ENCODE assay signal across 21 cellular contexts in genomic region chr2:190766174-190766572, GRCh38.
"Had no signal": no experiment of that assay in that cellular context is flagged by ENCODE, and none has a peak within 500 bp of the region (broad histone marks: within the 10 kb centered on the region; RNA-seq: fewer than 3 reads in every experiment).

No MANE protein-coding gene starts in this region.

- H3K27ac Mint-ChIP-seq: activated CD4-positive, alpha-beta memory T cell treated with anti-CD3 and anti-CD28 coated beads, Interleukin-2, amount 10 ng/mL, durations not matched to agents 7 days and 5 days; activated naive CD8-positive, alpha-beta T cell treated with anti-CD3 and anti-CD28 coated beads for 36 hours; activated T-helper 17 cell treated with anti-CD3 and anti-CD28 coated beads, Interleukin-2, amount 50 U/mL, for 72 hours; effector memory CD8-positive, alpha-beta T cell; naive thymus-derived CD4-positive, alpha-beta T cell had no signal

- H3K4me3 ChIP-seq: gastrocnemius medialis, left ventricle myocardium inferior, pancreas, spleen, thoracic aorta, upper lobe of right lung had no signal

- H3K27me3 ChIP-seq: gastrocnemius medialis, pancreas, upper lobe of right lung had no signal

- H3K4me1 ChIP-seq: gastrocnemius medialis, pancreas, spleen, upper lobe of right lung had no signal

- H3K4me1 Mint-ChIP-seq: stimulated activated naive B cell treated with anti-CD40 and anti-IgM and Interleukin-4, amounts not matched to agents 10 μg/mL and 1 μg/mL and 100 μg/mL, for 72 hours had no signal

- H3K9me3 ChIP-seq: gastrocnemius medialis, left ventricle myocardium inferior, pancreas, spleen, thoracic aorta, upper lobe of right lung had no signal

- H3K27ac ChIP-seq: gastrocnemius medialis, left ventricle myocardium inferior, pancreas, spleen, thoracic aorta, upper lobe of right lung had no signal

- H3K9me3 Mint-ChIP-seq: activated CD4-positive, alpha-beta memory T cell treated with anti-CD3 and anti-CD28 coated beads, Interleukin-2, amount 10 ng/mL, durations not matched to agents 7 days and 5 days; activated naive CD8-positive, alpha-beta T cell treated with anti-CD3 and anti-CD28 coated beads for 36 hours; activated T-helper 17 cell treated with anti-CD3 and anti-CD28 coated beads, Interleukin-2, amount 50 U/mL, for 72 hours; effector memory CD8-positive, alpha-beta T cell; stimulated activated naive B cell treated with anti-CD40 and anti-IgM and Interleukin-4, amounts not matched to agents 10 μg/mL and 1 μg/mL and 100 μg/mL, for 72 hours had no signal

- H3K27me3 Mint-ChIP-seq: activated CD4-positive, alpha-beta memory T cell treated with anti-CD3 and anti-CD28 coated beads, Interleukin-2, amount 10 ng/mL, durations not matched to agents 7 days and 5 days; activated T-helper 17 cell treated with anti-CD3 and anti-CD28 coated beads, Interleukin-2, amount 50 U/mL, for 72 hours; effector memory CD8-positive, alpha-beta T cell had no signal

- H3K4me3 Mint-ChIP-seq: activated CD4-positive, alpha-beta memory T cell treated with anti-CD3 and anti-CD28 coated beads, Interleukin-2, amount 10 ng/mL, durations not matched to agents 7 days and 5 days; activated naive CD8-positive, alpha-beta T cell treated with anti-CD3 and anti-CD28 coated beads for 36 hours; activated T-helper 17 cell treated with anti-CD3 and anti-CD28 coated beads, Interleukin-2, amount 50 U/mL, for 72 hours; effector memory CD8-positive, alpha-beta T cell; naive thymus-derived CD4-positive, alpha-beta T cell; stimulated activated naive B cell treated with anti-CD40 and anti-IgM and Interleukin-4, amounts not matched to agents 10 μg/mL and 1 μg/mL and 100 μg/mL, for 72 hours had no signal

- ATAC-seq: effector memory CD8-positive, alpha-beta T cell; gastrocnemius medialis; pancreas; upper lobe of right lung had no signal

- DNase-seq: activated CD4-positive, alpha-beta memory T cell treated with anti-CD3 and anti-CD28 coated beads, Interleukin-2, amount 10 ng/mL, durations not matched to agents 7 days and 5 days; activated CD4-positive, CD25-positive, alpha-beta regulatory T cell; activated naive CD4-positive, alpha-beta T cell; activated naive CD8-positive, alpha-beta T cell treated with anti-CD3 and anti-CD28 coated beads for 36 hours; activated T-cell treated with anti-CD3 and anti-CD28 coated beads, Interleukin-2, amount 50 U/mL, for 1 hour; amniotic stem cell; dermis blood vessel endothelial cell; effector memory CD8-positive, alpha-beta T cell; gastrocnemius medialis; head of caudate nucleus; kidney; left ventricle myocardium inferior; naive thymus-derived CD4-positive, alpha-beta T cell; pancreas; spleen; stimulated activated CD4-positive, alpha-beta T cell treated with anti-CD3 and anti-CD28 coated beads, Interleukin-4, amount 100 ng/mL, for 4 hours; stimulated activated naive B cell treated with anti-CD40 and anti-IgM and Interleukin-4, amounts not matched to agents 10 μg/mL and 1 μg/mL and 100 μg/mL, for 72 hours; T1000; upper lobe of right lung had no signal

- H3K36me3 Mint-ChIP-seq: activated naive CD8-positive, alpha-beta T cell treated with anti-CD3 and anti-CD28 coated beads for 36 hours; stimulated activated naive B cell treated with anti-CD40 and anti-IgM and Interleukin-4, amounts not matched to agents 10 μg/mL and 1 μg/mL and 100 μg/mL, for 72 hours had no signal

- H3K36me3 ChIP-seq: gastrocnemius medialis, left ventricle myocardium inferior, pancreas, spleen, thoracic aorta, upper lobe of right lung had no signal
